6 cellular contexts compared by ENCODE assay signal in the genomic region with DNA sequence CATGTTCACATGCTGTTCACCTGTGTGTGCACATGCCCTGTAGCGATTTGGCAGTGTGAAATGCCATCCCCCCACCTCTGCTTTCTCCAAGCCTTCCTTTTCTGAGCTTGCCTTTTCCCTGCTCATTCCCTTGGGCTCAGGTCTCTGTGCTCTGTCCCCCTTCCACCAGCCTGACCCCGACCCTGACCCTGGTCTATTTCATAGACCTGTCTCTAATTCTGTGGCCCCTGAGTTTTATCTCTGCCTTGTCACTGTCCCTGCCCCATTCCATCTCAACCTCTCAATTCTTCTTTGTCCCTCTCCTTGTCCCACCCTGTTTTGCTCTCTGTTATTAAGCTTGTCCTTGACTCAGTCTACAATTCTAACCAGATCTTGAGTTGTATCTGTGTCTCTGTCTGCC. TPM values are rescaled to one million over a fixed set of nuclear protein-coding genes. Genes with fewer than 3 reads are reported as not detected.
DNase-seq lines count a peak whose midpoint lies in the region; ATAC-seq and TF ChIP-seq lines count a peak whose summit lies in the region.

No MANE protein-coding gene starts in this region.

- CTCF ChIA-PET in activated CD4-positive, alpha-beta T cell treated with anti-CD3 and anti-CD28 coated beads for 36 hours (lab: Charles Lee) = interaction anchor here (0.8 to 4.1 kb wide), 3 partner anchors 12 to 198 kb away, joined by 3 to 46 read pairs (median 12); a partner anchor contains a TSS
- CTCF ChIA-PET in HEK293T (lab: Yijun Ruan, JAX) = interaction anchor here (0.7 to 0.9 kb wide), 3 partner anchors 12 to 551 kb away, joined by 4 read pairs; a partner anchor contains a TSS

- H3K4me1 ChIP-seq in stomach smooth muscle (ENCODE audit: control insufficient read depth, insufficient read depth, low read length) = peaks cover 20% of the 10 kb centered on the region

- no peaks in the 10 kb centered on the region for H3K36me3 Mint-ChIP-seq in activated CD4-positive, alpha-beta T cell treated with anti-CD3 and anti-CD28 coated beads for 36 hours (ENCODE audit: low read depth)

- H3K9ac ChIP-seq in stomach smooth muscle (ENCODE audit: low read length in 2 of 2) = peak overlapping the region; percentile 54 to 64

- no peak for TF ChIP-seq CTCF in fibroblast of pulmonary artery (IDR thresholded peaks at IDR 0.05; ENCODE audit: low read length, missing control alignments)

- H3K36me3 ChIP-seq in stomach smooth muscle (ENCODE audit: control insufficient read depth in 2 of 2, insufficient read depth in 2 of 2, low read length in 2 of 2) = no peaks in the 10 kb centered on the region

- no peaks in the 10 kb centered on the region for H3K9me3 Mint-ChIP-seq in activated CD4-positive, alpha-beta T cell treated with anti-CD3 and anti-CD28 coated beads for 36 hours (ENCODE audit: low read depth)

- peaks cover 19% of the 10 kb centered on the region for H3K4me1 Mint-ChIP-seq in activated CD4-positive, alpha-beta T cell treated with anti-CD3 and anti-CD28 coated beads for 36 hours

- H3K27ac Mint-ChIP-seq in activated CD4-positive, alpha-beta T cell treated with anti-CD3 and anti-CD28 coated beads for 36 hours = peak overlapping the region; percentile 62

- H3K4me3 ChIP-seq in fibroblast of pulmonary artery (replicated peaks; ENCODE audit: low read depth, low read length) (peak overlapping the region; percentile 67), stomach smooth muscle (ENCODE audit: low read length in 2 of 2) (peak overlapping the region; percentile 46 to 66)

- peak overlapping the region; percentile 19 for H3K27ac ChIP-seq in stomach smooth muscle (ENCODE audit: low read length)

- no peak for DNase-seq in activated CD4-positive, alpha-beta T cell treated with anti-CD3 and anti-CD28 coated beads for 36 hours
- DNase-seq in activated CD4-positive, alpha-beta T cell treated with anti-CD3 and anti-CD28 coated beads for 4 hours = no peak
- DNase-seq in fibroblast of pulmonary artery (ENCODE audit: low read depth) = no peak
- no peak for DNase-seq in HEK293T (ENCODE audit: extremely low spot score)

- peak overlapping the region; percentile 34 for H3K4me3 Mint-ChIP-seq in activated CD4-positive, alpha-beta T cell treated with anti-CD3 and anti-CD28 coated beads for 36 hours

- peaks cover 3% of the 10 kb centered on the region for H3K27me3 Mint-ChIP-seq in activated CD4-positive, alpha-beta T cell treated with anti-CD3 and anti-CD28 coated beads for 36 hours

- peaks cover 0 to 4% of the 10 kb centered on the region in 2 donors for H3K27me3 ChIP-seq in stomach smooth muscle (ENCODE audit: control insufficient read depth in 1 of 2, insufficient read depth in 2 of 2, low read length in 2 of 2)

- no peak for ATAC-seq in activated CD4-positive, alpha-beta T cell treated with anti-CD3 and anti-CD28 coated beads for 36 hours
- no peak for ATAC-seq in HG03135 (IDR thresholded peaks at IDR 0.05; ENCODE audit: unreplicated experiment)

- H3K9me3 ChIP-seq in stomach smooth muscle (ENCODE audit: control insufficient read depth in 2 of 2, low read length in 2 of 2) = no peaks in the 10 kb centered on the region

- intact Hi-C loops in activated CD4-positive, alpha-beta T cell treated with anti-CD3 and anti-CD28 coated beads for 36 hours (cut with DNase I, micrococcal nuclease) = no loop called here

- POLR2A ChIA-PET in activated CD4-positive, alpha-beta T cell treated with anti-CD3 and anti-CD28 coated beads for 36 hours (lab: Charles Lee) = interaction anchor here (0.6 kb wide), 1 partner anchor 168 kb away, joined by 3 read pairs; no protein-coding TSS in a partner anchor
- POLR2A ChIA-PET in HEK293T (lab: Yijun Ruan, JAX) = interaction anchor here (0.7 to 2.5 kb wide), 3 partner anchors 11 to 599 kb away, joined by 3 to 11 read pairs (median 8); a partner anchor contains a TSS

TF ChIP-seq in HEK293T, 16 proteins besides CTCF, POLR2A, EP300 and RAD21:
- no peak for TF ChIP-seq ARNT (IDR thresholded peaks at IDR 0.05)
- no peak for TF ChIP-seq CTBP1 (IDR thresholded peaks at IDR 0.05; ENCODE audit: borderline replicate concordance)
- TF ChIP-seq HDGF (IDR thresholded peaks at IDR 0.05; ENCODE audit: borderline replicate concordance) = no peak
- no peak for TF ChIP-seq SP1 (IDR thresholded peaks at IDR 0.05)
- no peak for TF ChIP-seq TARDBP (IDR thresholded peaks at IDR 0.05)
- no peak for TF ChIP-seq SUZ12 (IDR thresholded peaks at IDR 0.05)
- no peak for TF ChIP-seq FOXA1 (IDR thresholded peaks at IDR 0.05)
- TF ChIP-seq L3MBTL2 (conservative IDR thresholded peaks at IDR 0.05) = no peak
- no peak for TF ChIP-seq FOXM1 (IDR thresholded peaks at IDR 0.05; ENCODE audit: borderline replicate concordance)
- TF ChIP-seq ELF4 (IDR thresholded peaks at IDR 0.05) = no peak
- no peak for TF ChIP-seq BHLHE40 (IDR thresholded peaks at IDR 0.05; ENCODE audit: borderline replicate concordance)

RNA-seq across cellular contexts. Expression of a gene that starts 0.7 kb away (rescaled TPM):
- 1 to 10 TPM; 3.2 TPM for total RNA-seq in activated CD4-positive, alpha-beta T cell treated with anti-CD3 and anti-CD28 coated beads for 36 hours

RNA-seq across cellular contexts. Expression of a gene that starts 30.1 kb away (rescaled TPM):
- 10 to 100 TPM; 28.2 to 32.9 TPM for total RNA-seq in activated CD4-positive, alpha-beta T cell treated with anti-CD3 and anti-CD28 coated beads for 36 hours

RNA-seq across cellular contexts. Expression of a gene that starts 44.5 kb away (rescaled TPM):
- 10 to 100 TPM; 24.3 to 27.8 TPM for total RNA-seq in activated CD4-positive, alpha-beta T cell treated with anti-CD3 and anti-CD28 coated beads for 36 hours

RNA-seq across cellular contexts. Expression of a gene that starts 44.6 kb away (rescaled TPM):
- 10 to 100 TPM; 85.9 to 88.6 TPM for total RNA-seq in activated CD4-positive, alpha-beta T cell treated with anti-CD3 and anti-CD28 coated beads for 36 hours
